Comparison of ENCODE assay signal across 23 cellular contexts in the genomic region with DNA sequence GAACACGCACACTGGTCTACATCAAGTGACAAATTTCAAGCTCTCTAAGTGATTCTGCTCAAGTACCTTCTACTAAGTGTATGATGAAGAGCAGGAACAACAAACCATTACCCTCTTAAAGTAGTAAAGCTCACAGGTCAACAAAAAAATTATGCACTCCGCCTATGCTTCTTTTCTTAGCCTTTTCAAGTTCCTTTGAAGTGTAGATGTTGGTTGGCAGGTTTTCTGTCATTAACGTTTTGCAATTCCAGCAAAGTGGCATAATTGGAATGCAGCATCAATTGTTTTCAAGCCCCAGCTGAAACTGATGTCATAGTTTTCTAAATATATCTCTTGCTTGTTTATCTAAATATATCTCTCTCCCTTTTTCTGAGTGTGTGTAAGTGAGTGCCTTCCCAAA.
DNase-seq lines count a peak whose midpoint lies in the region; ATAC-seq and TF ChIP-seq lines count a peak whose summit lies in the region.
"Had no signal": no experiment of that assay in that cellular context is flagged by ENCODE, and none has a peak within 500 bp of the region (broad histone marks: within the 10 kb centered on the region; RNA-seq: fewer than 3 reads in every experiment).

No MANE protein-coding gene starts in this region.

- H2BK5ac ChIP-seq in mesenchymal stem cell (ENCODE audit: low read depth, low read length, poor library complexity, severe bottlenecking) = no peak overlapping the region

- no peak overlapping the region for H3K9ac ChIP-seq in mesenchymal stem cell (ENCODE audit: low read length)

- H3K18ac ChIP-seq in mesenchymal stem cell (ENCODE audit: low read depth in 1 of 2, low read length in 2 of 2) = no peak overlapping the region

- H3K9me3 ChIP-seq in mesenchymal stem cell (ENCODE audit: control insufficient read depth, low read length) (peaks cover 12% of the 10 kb centered on the region), prostate gland (no peaks in the 10 kb centered on the region)
- H3K9me3 ChIP-seq: psoas muscle, suprapubic skin had no signal

- intact Hi-C loops in prostate gland (cut with DNase I) = no loop called here

- H3K79me1 ChIP-seq in mesenchymal stem cell (replicated peaks; ENCODE audit: low read length, poor library complexity, severe bottlenecking) = no peaks in the 10 kb centered on the region

- no peak overlapping the region for H3K4me3 ChIP-seq in mesenchymal stem cell (ENCODE audit: insufficient read depth in 1 of 2, low read depth in 1 of 2, low read length in 2 of 2)
- H3K4me3 ChIP-seq in prostate gland = no peak overlapping the region
- H3K4me3 ChIP-seq: psoas muscle, SJSA1, suprapubic skin had no signal

- no peak for TF ChIP-seq CTCF in prostate gland (IDR thresholded peaks at IDR 0.05)

- no peak for ATAC-seq in HG03095 (IDR thresholded peaks at IDR 0.05; ENCODE audit: unreplicated experiment)
- no peak for ATAC-seq in HG03354 (IDR thresholded peaks at IDR 0.05; ENCODE audit: poor library complexity, severe bottlenecking, unreplicated experiment)
- ATAC-seq in HG02884 (IDR thresholded peaks at IDR 0.05; ENCODE audit: unreplicated experiment) = no peak
- ATAC-seq: activated CD4-positive, CD25-positive, alpha-beta regulatory T cell treated with anti-CD3 and anti-CD28 coated beads, Interleukin-2, amount 50 U/mL, for 24 hours; CD8-positive, alpha-beta T cell; psoas muscle had no signal

- H4K8ac ChIP-seq in mesenchymal stem cell (ENCODE audit: low read length) = no peak overlapping the region

- no peak overlapping the region for H3K4me2 ChIP-seq in mesenchymal stem cell (ENCODE audit: low read length, poor library complexity, severe bottlenecking)

- H2BK120ac ChIP-seq in mesenchymal stem cell (ENCODE audit: low read depth, low read length) = no peak overlapping the region

- H3K23ac ChIP-seq in mesenchymal stem cell (ENCODE audit: low read length in 2 of 2) = no peak overlapping the region

- H3K4ac ChIP-seq in mesenchymal stem cell (ENCODE audit: low read depth in 1 of 2, low read length in 2 of 2) = peak overlapping the region in 1 of 2 experiments; percentile 69

- H4K91ac ChIP-seq in mesenchymal stem cell (ENCODE audit: low read length) = no peak overlapping the region

- H3K27ac ChIP-seq in mesenchymal stem cell (ENCODE audit: low read length, poor library complexity, severe bottlenecking) (no peak overlapping the region), prostate gland (no peak overlapping the region)
- H3K27ac ChIP-seq: brain microvascular endothelial cell, epithelial cell of prostate, psoas muscle, SJSA1, suprapubic skin had no signal

- no peaks in the 10 kb centered on the region for H3K36me3 ChIP-seq in mesenchymal stem cell (ENCODE audit: control insufficient read depth in 1 of 2, insufficient read depth in 2 of 2, low read depth in 1 of 2, low read length in 2 of 2)
- H3K36me3 ChIP-seq in prostate gland = no peaks in the 10 kb centered on the region
- H3K36me3 ChIP-seq: brain microvascular endothelial cell, SJSA1, suprapubic skin had no signal

- H3K14ac ChIP-seq in mesenchymal stem cell (ENCODE audit: low read length in 2 of 2) = no peak overlapping the region

- no peak for TF ChIP-seq POLR2A in prostate gland (IDR thresholded peaks at IDR 0.05)

- DNase-seq in NCI-H345 (lab: John Stamatoyannopoulos, UW) = peak; percentile 40
- no peak for DNase-seq in NCI-H345 treated with DMSO at 0.1 percent for 48 hours (lab: John Stamatoyannopoulos, UW; ENCODE audit: unreplicated experiment)
- peak; percentile 46 for DNase-seq in NCI-H748 (lab: John Stamatoyannopoulos, UW; ENCODE audit: unreplicated experiment)
- DNase-seq in mesenchymal stem cell = peak; percentile 84
- DNase-seq in prostate gland (ENCODE audit: low spot score) = no peak
- DNase-seq: activated CD4-positive, alpha-beta T cell treated with anti-CD3 and anti-CD28 coated beads, Interleukin-2, amount 50 U/mL, for 48 hours; activated CD8-positive, alpha-beta memory T cell treated with anti-CD3 and anti-CD28 coated beads, Interleukin-2, amount 50 U/mL, for 4 hours; activated naive CD4-positive, alpha-beta T cell treated with anti-CD3 and anti-CD28 coated beads for 36 hours; brain microvascular endothelial cell; CD8-positive, alpha-beta T cell; KG1; kidney; MM.1S; NCI-H146; psoas muscle; stimulated activated naive CD4-positive, alpha-beta T cell had no signal

- H3K27me3 ChIP-seq in mesenchymal stem cell (ENCODE audit: control insufficient read depth in 1 of 2, insufficient read depth in 1 of 2, low read length in 2 of 2) (no peaks in the 10 kb centered on the region), prostate gland (replicated peaks; ENCODE audit: insufficient read depth) (no peaks in the 10 kb centered on the region)
- H3K27me3 ChIP-seq: brain microvascular endothelial cell, SJSA1, suprapubic skin had no signal

- H2AK5ac ChIP-seq in mesenchymal stem cell (ENCODE audit: low read length, severe bottlenecking) = no peak overlapping the region

- H3K4me1 ChIP-seq in mesenchymal stem cell (ENCODE audit: control insufficient read depth, insufficient read depth, low read depth, low read length) (no peaks in the 10 kb centered on the region), prostate gland (replicated peaks) (no peaks in the 10 kb centered on the region)
- H3K4me1 ChIP-seq: psoas muscle, SJSA1, suprapubic skin had no signal

- no peak overlapping the region for H2BK12ac ChIP-seq in mesenchymal stem cell (ENCODE audit: low read length in 2 of 2)

- no peak overlapping the region for H2AFZ ChIP-seq in mesenchymal stem cell (ENCODE audit: low read depth, low read length)

- no peak overlapping the region for H2BK15ac ChIP-seq in mesenchymal stem cell (ENCODE audit: low read depth, poor library complexity, severe bottlenecking)

- WGBS in mesenchymal stem cell = no CpG with 5 or more reads among the region's 3 CpGs
- 23% methylated on average over 3 of the region's 3 CpGs for WGBS in prostate gland

Comparison
In these comparisons a context has a peak if more than half of its experiments do, and no peak if none do; other contexts are left out.
1. DNase-seq: peak in NCI-H345 (single experiment), NCI-H748 (single experiment) and mesenchymal stem cell (single experiment); none in NCI-H345 treated with DMSO at 0.1 percent for 48 hours (single experiment) and prostate gland (single experiment).